Comparison of ENCODE assay signal across 1 cellular context in genomic region chr19:57477191-57478008, GRCh38.
TF ChIP-seq lines count a peak whose summit lies in the region.

Gene ZNF772, minus strand, starts transcription at chr19:57477566. Its CDS starts 257 bp downstream, at chr19:57477309.

TF ChIP-seq in HepG2, 621 proteins besides CTCF, POLR2A, EP300 and RAD21 (continued from another document and continues in another):
- TF ChIP-seq ZBTB46 (CRISPR knock-in tag; IDR thresholded peaks at IDR 0.05; ENCODE audit: borderline replicate concordance) (no peak), HNF1B (CRISPR knock-in tag; IDR thresholded peaks at IDR 0.05) (0 out of 2 replicates have a peak, but pooled peaks have one; percentile 30), GZF1 (CRISPR knock-in tag; IDR thresholded peaks at IDR 0.05) (no peak), ZNF407 (CRISPR knock-in tag; IDR thresholded peaks at IDR 0.05; ENCODE audit: not compliant biosample characterization) (peak; percentile 43), TBL1XR1 (IDR thresholded peaks at IDR 0.05; ENCODE audit: borderline replicate concordance, low read length, partially characterized antibody) (no peak), THAP8 (CRISPR knock-in tag; IDR thresholded peaks at IDR 0.05; ENCODE audit: borderline replicate concordance) (no peak), MXD4 (CRISPR knock-in tag; IDR thresholded peaks at IDR 0.05) (no peak), ZNF550 (CRISPR knock-in tag; IDR thresholded peaks at IDR 0.05; ENCODE audit: borderline replicate concordance) (no peak), ZNF292 (CRISPR knock-in tag; IDR thresholded peaks at IDR 0.05; ENCODE audit: borderline replicate concordance, low read depth) (0 out of 2 replicates have a peak, but pooled peaks have one; percentile 13), SMAD9 (CRISPR knock-in tag; IDR thresholded peaks at IDR 0.05) (no peak), ZBTB10 (CRISPR knock-in tag; IDR thresholded peaks at IDR 0.05; ENCODE audit: borderline replicate concordance) (no peak), NCOR1 (IDR thresholded peaks at IDR 0.05; ENCODE audit: borderline replicate concordance, low read length) (no peak), SP140L (CRISPR knock-in tag; IDR thresholded peaks at IDR 0.05; ENCODE audit: borderline replicate concordance) (no peak; the same call in 1 of the 2 replicates), POLR2AphosphoS2 (IDR thresholded peaks at IDR 0.05; ENCODE audit: low read depth, low read length) (no peak), NR2F6 (IDR thresholded peaks at IDR 0.05) (no peak), NR2F6 (CRISPR knock-in tag; IDR thresholded peaks at IDR 0.05) (no peak), ZBTB43 (CRISPR knock-in tag; conservative IDR thresholded peaks at IDR 0.05) (no peak), IRF2 (CRISPR knock-in tag; IDR thresholded peaks at IDR 0.05) (peak; percentile 47; the same call in 1 of the 2 replicates), RBM22 (optimal IDR thresholded peaks at IDR 0.05; ENCODE audit: low read length) (no peak), POGK (CRISPR knock-in tag; conservative IDR thresholded peaks at IDR 0.05) (0 out of 2 replicates have a peak, but pooled peaks have one; percentile 45), HIVEP1 (CRISPR knock-in tag; IDR thresholded peaks at IDR 0.05) (0 out of 2 replicates have a peak, but pooled peaks have one; percentile 57), PHF20 (CRISPR knock-in tag; IDR thresholded peaks at IDR 0.05) (peak; percentile 81), ZNF343 (CRISPR knock-in tag; IDR thresholded peaks at IDR 0.05) (no peak), ZNF747 (CRISPR knock-in tag; IDR thresholded peaks at IDR 0.05; ENCODE audit: borderline replicate concordance) (no peak), ZSCAN12 (CRISPR knock-in tag; IDR thresholded peaks at IDR 0.05) (no peak), ZNF660 (CRISPR knock-in tag; IDR thresholded peaks at IDR 0.05; ENCODE audit: borderline replicate concordance, low read depth) (no peak), MLLT10 (CRISPR knock-in tag; IDR thresholded peaks at IDR 0.05) (no peak), HDAC2 (CRISPR knock-in tag; IDR thresholded peaks at IDR 0.05) (peak; percentile 21; the same call in 1 of the 2 replicates), ZNF256 (CRISPR knock-in tag; conservative IDR thresholded peaks at IDR 0.05) (no peak), ZNF460 (CRISPR knock-in tag; IDR thresholded peaks at IDR 0.05; ENCODE audit: borderline replicate concordance) (no peak; the same call in 1 of the 2 replicates), KDM4B (CRISPR knock-in tag; IDR thresholded peaks at IDR 0.05) (no peak), ISL2 (CRISPR knock-in tag; IDR thresholded peaks at IDR 0.05) (no peak), NR0B2 (CRISPR knock-in tag; IDR thresholded peaks at IDR 0.05) (peak; percentile 72; the same call in 1 of the 2 replicates), ZNF484 (CRISPR knock-in tag; IDR thresholded peaks at IDR 0.05; ENCODE audit: borderline replicate concordance, low read depth) (no peak), ZNF431 (CRISPR knock-in tag; IDR thresholded peaks at IDR 0.05; ENCODE audit: borderline replicate concordance, low read depth) (no peak), ZMYM3 (CRISPR knock-in tag; IDR thresholded peaks at IDR 0.05) (no peak), ZSCAN25 (CRISPR knock-in tag; IDR thresholded peaks at IDR 0.05) (no peak)
